ENCODE assay signal across 1 cellular context in the genomic region with DNA sequence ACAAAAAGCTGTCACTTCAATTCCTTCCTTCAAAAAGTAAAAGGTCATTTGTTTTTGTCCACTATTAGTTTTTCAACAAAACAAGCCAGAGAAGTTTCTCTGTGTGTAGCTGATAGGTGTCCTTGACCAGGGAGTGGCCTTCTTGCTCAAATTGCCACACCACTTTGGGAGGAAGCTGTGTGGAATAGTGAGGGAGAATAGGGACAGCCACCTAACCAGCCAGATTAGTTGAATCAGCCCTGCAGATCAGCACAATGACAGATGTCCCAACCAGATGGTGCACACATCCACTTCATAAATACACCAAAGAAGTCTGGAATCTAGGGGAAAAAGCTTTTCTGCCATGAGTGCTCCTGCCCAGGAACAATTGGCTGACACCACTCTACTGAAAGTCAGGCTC.
TF ChIP-seq lines count a peak whose summit lies in the region.

No MANE protein-coding gene starts in this region.

TF ChIP-seq in HepG2, 621 proteins besides CTCF, POLR2A, EP300 and RAD21 (continued from another document):
- TF ChIP-seq, protein P1, sequence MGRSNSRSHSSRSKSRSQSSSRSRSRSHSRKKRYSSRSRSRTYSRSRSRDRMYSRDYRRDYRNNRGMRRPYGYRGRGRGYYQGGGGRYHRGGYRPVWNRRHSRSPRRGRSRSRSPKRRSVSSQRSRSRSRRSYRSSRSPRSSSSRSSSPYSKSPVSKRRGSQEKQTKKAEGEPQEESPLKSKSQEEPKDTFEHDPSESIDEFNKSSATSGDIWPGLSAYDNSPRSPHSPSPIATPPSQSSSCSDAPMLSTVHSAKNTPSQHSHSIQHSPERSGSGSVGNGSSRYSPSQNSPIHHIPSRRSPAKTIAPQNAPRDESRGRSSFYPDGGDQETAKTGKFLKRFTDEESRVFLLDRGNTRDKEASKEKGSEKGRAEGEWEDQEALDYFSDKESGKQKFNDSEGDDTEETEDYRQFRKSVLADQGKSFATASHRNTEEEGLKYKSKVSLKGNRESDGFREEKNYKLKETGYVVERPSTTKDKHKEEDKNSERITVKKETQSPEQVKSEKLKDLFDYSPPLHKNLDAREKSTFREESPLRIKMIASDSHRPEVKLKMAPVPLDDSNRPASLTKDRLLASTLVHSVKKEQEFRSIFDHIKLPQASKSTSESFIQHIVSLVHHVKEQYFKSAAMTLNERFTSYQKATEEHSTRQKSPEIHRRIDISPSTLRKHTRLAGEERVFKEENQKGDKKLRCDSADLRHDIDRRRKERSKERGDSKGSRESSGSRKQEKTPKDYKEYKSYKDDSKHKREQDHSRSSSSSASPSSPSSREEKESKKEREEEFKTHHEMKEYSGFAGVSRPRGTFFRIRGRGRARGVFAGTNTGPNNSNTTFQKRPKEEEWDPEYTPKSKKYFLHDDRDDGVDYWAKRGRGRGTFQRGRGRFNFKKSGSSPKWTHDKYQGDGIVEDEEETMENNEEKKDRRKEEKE (IDR thresholded peaks at IDR 0.05), result no peak
- TF ChIP-seq RARA (CRISPR knock-in tag; IDR thresholded peaks at IDR 0.05), result peak; percentile 92
- TF ChIP-seq SOX6 (IDR thresholded peaks at IDR 0.05), result no peak
- peak; percentile 49 for TF ChIP-seq SOX6 (CRISPR knock-in tag; IDR thresholded peaks at IDR 0.05)
- TF ChIP-seq ZNF547 (CRISPR knock-in tag; IDR thresholded peaks at IDR 0.05), result no peak
- TF ChIP-seq NCOA2 (CRISPR knock-in tag; IDR thresholded peaks at IDR 0.05), result 0 out of 2 replicates have a peak, but pooled peaks have one; percentile 23
- TF ChIP-seq ZBTB20 (CRISPR knock-in tag; IDR thresholded peaks at IDR 0.05; ENCODE audit: borderline replicate concordance, low read depth), result no peak
- TF ChIP-seq SOX5 (CRISPR knock-in tag; IDR thresholded peaks at IDR 0.05; ENCODE audit: borderline replicate concordance), result peak; percentile 29; the same call in 1 of the 2 replicates
- TF ChIP-seq CEBPG (CRISPR knock-in tag; IDR thresholded peaks at IDR 0.05), result peak; percentile 43
- 0 out of 2 replicates have a peak, but pooled peaks have one; percentile 44 for TF ChIP-seq RXRB (CRISPR knock-in tag; IDR thresholded peaks at IDR 0.05; ENCODE audit: borderline replicate concordance)
- 0 out of 2 replicates have a peak, but pooled peaks have one; percentile 28 for TF ChIP-seq HDAC2 (CRISPR knock-in tag; IDR thresholded peaks at IDR 0.05)
- peak; percentile 40; the same call in 1 of the 2 replicates for TF ChIP-seq GATAD2A (CRISPR knock-in tag; IDR thresholded peaks at IDR 0.05)
- TF ChIP-seq, protein P2, sequence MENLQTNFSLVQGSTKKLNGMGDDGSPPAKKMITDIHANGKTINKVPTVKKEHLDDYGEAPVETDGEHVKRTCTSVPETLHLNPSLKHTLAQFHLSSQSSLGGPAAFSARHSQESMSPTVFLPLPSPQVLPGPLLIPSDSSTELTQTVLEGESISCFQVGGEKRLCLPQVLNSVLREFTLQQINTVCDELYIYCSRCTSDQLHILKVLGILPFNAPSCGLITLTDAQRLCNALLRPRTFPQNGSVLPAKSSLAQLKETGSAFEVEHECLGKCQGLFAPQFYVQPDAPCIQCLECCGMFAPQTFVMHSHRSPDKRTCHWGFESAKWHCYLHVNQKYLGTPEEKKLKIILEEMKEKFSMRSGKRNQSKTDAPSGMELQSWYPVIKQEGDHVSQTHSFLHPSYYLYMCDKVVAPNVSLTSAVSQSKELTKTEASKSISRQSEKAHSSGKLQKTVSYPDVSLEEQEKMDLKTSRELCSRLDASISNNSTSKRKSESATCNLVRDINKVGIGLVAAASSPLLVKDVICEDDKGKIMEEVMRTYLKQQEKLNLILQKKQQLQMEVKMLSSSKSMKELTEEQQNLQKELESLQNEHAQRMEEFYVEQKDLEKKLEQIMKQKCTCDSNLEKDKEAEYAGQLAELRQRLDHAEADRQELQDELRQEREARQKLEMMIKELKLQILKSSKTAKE (CRISPR knock-in tag; IDR thresholded peaks at IDR 0.05; ENCODE audit: borderline replicate concordance), result no peak
- TF ChIP-seq MED1 (CRISPR knock-in tag; IDR thresholded peaks at IDR 0.05), result 0 out of 2 replicates have a peak, but pooled peaks have one; percentile 34
- TF ChIP-seq ZMYM4 (CRISPR knock-in tag; IDR thresholded peaks at IDR 0.05), result 0 out of 2 replicates have a peak, but pooled peaks have one; percentile 13
- TF ChIP-seq, protein P3, sequence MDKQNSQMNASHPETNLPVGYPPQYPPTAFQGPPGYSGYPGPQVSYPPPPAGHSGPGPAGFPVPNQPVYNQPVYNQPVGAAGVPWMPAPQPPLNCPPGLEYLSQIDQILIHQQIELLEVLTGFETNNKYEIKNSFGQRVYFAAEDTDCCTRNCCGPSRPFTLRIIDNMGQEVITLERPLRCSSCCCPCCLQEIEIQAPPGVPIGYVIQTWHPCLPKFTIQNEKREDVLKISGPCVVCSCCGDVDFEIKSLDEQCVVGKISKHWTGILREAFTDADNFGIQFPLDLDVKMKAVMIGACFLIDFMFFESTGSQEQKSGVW (CRISPR knock-in tag; IDR thresholded peaks at IDR 0.05; ENCODE audit: borderline replicate concordance), result no peak
- TF ChIP-seq, protein P4, sequence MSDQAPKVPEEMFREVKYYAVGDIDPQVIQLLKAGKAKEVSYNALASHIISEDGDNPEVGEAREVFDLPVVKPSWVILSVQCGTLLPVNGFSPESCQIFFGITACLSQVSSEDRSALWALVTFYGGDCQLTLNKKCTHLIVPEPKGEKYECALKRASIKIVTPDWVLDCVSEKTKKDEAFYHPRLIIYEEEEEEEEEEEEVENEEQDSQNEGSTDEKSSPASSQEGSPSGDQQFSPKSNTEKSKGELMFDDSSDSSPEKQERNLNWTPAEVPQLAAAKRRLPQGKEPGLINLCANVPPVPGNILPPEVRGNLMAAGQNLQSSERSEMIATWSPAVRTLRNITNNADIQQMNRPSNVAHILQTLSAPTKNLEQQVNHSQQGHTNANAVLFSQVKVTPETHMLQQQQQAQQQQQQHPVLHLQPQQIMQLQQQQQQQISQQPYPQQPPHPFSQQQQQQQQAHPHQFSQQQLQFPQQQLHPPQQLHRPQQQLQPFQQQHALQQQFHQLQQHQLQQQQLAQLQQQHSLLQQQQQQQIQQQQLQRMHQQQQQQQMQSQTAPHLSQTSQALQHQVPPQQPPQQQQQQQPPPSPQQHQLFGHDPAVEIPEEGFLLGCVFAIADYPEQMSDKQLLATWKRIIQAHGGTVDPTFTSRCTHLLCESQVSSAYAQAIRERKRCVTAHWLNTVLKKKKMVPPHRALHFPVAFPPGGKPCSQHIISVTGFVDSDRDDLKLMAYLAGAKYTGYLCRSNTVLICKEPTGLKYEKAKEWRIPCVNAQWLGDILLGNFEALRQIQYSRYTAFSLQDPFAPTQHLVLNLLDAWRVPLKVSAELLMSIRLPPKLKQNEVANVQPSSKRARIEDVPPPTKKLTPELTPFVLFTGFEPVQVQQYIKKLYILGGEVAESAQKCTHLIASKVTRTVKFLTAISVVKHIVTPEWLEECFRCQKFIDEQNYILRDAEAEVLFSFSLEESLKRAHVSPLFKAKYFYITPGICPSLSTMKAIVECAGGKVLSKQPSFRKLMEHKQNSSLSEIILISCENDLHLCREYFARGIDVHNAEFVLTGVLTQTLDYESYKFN (CRISPR knock-in tag; conservative IDR thresholded peaks at IDR 0.05), result 0 out of 2 replicates have a peak, but pooled peaks have one; percentile 14
